ENCODE assay signal across 1 cellular context in the genomic region with DNA sequence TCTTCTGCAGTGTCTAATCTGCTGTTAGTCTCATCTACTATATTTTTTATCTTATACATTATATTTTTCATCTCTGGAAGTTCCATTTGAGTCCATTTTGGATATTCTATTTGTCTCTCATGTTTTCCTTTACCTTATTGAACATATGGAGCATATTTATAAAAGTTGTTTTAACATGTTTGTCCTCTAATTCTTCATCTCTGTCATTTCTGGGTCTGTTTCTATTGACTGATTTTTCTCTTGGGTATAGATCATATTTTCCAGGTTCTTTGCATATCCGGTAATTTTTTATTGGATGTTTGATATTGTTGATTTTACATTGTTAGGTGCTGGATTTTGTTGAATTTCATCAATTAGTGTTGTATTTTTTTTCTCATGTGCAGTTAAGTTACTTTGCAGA.
TF ChIP-seq lines count a peak whose summit lies in the region.

No MANE protein-coding gene starts in this region.

TF ChIP-seq in HEK293, 187 proteins besides CTCF, POLR2A, EP300 and RAD21 (continued from another document):
- TF ChIP-seq, protein P1, sequence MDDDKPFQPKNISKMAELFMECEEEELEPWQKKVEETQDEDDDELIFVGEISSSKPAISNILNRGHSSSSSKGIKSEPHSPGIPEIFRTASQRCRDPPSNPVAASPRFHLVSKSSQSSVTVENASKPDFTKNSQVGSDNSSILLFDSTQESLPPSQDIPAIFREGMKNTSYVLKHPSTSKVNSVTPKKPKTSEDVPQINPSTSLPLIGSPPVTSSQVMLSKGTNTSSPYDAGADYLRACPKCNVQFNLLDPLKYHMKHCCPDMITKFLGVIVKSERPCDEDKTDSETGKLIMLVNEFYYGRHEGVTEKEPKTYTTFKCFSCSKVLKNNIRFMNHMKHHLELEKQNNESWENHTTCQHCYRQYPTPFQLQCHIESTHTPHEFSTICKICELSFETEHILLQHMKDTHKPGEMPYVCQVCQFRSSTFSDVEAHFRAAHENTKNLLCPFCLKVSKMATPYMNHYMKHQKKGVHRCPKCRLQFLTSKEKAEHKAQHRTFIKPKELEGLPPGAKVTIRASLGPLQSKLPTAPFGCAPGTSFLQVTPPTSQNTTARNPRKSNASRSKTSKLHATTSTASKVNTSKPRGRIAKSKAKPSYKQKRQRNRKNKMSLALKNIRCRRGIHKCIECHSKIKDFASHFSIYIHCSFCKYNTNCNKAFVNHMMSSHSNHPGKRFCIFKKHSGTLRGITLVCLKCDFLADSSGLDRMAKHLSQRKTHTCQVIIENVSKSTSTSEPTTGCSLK (tag by site-specific recombination; IDR thresholded peaks at IDR 0.05) = no peak
